8 cellular contexts compared by ENCODE assay signal in the genomic region with DNA sequence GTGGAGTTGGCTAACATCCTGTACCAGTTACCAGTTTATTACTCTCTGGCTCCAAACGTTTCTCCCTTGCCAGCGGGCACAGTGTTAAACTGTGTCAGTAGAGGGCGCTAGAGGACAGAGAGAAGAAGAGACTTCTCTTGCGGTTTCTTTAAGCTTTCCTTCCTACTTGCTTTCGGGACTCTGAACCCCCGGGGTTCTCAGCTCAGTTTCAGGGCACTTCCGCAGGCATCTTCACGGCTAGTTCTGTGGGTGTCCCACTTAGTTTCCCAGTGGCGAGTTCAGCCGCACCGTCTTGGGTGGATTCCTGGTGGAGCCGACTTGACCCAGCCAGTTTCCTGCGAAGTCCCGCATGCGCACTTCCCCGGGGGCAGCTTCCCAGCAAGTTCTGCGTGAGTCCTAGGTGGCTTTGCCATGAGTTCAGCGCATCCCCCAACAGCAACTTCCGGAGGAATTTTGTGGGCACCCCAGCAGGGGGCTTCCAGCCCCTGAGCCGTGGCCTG. TPM values are rescaled to one million over a fixed set of nuclear protein-coding genes. Genes with fewer than 3 reads are reported as not detected.
DNase-seq lines count a peak whose midpoint lies in the region; ATAC-seq, FAIRE-seq and TF ChIP-seq lines count a peak whose summit lies in the region.

No MANE protein-coding gene starts in this region.

- POLR2A ChIA-PET in CD8-positive, alpha-beta T cell (lab: Charles Lee), result interaction anchor here (0.7 to 6.9 kb wide), 11 partner anchors 9 to 498 kb away, joined by 3 to 124 read pairs (median 6); partner anchors contain the start of genes BTG2 and LAX1

- intact Hi-C loops in CD8-positive, alpha-beta T cell (cut with DNase I, micrococcal nuclease), result loop anchor here (1.0 to 5.0 kb wide), 6 partner anchors 220 to 860 kb away; partner anchors contain the start of gene ATP2B4 (in 1 of the 2)
- intact Hi-C loops in left cardiac atrium (cut with DNase I) (loop anchor here in 1 of 2 donors (2.0 kb wide), 1 partner anchor 219 kb away; no protein-coding TSS in a partner anchor), posterior cingulate gyrus (cut with DNase I) (loop anchor here (5.0 kb wide), 2 partner anchors 150 to 230 kb away; no protein-coding TSS in a partner anchor)

- peak overlapping the region; percentile 89 for H3K4me3 Mint-ChIP-seq in CD8-positive, alpha-beta T cell

- H4K20me1 ChIP-seq in GM23248 (ENCODE audit: insufficient read depth), result no peaks in the 10 kb centered on the region

- peak overlapping the region; percentile 77 for H3K4me2 ChIP-seq in GM23248 (ENCODE audit: unreplicated experiment)

- ATAC-seq in CD8-positive, alpha-beta T cell, result peak; percentile 58
- ATAC-seq in left cardiac atrium, result peak; percentile 78

- in situ Hi-C loops in GM23248 (cut with MboI), result no loop called here

- H2AFZ ChIP-seq in GM23248, result peak overlapping the region; percentile 95

- H3K4me1 ChIP-seq in CD8-positive, alpha-beta T cell (ENCODE audit: insufficient read depth, low read length), result peaks cover 25% of the 10 kb centered on the region
- no peaks in the 10 kb centered on the region for H3K4me1 ChIP-seq in GM23248 (ENCODE audit: insufficient read depth)

- no peaks in the 10 kb centered on the region for H3K27me3 Mint-ChIP-seq in CD8-positive, alpha-beta T cell (ENCODE audit: low read depth)

- H3K9me2 ChIP-seq in GM23248 (ENCODE audit: insufficient read depth), result no peaks in the 10 kb centered on the region

- H3K9me3 ChIP-seq in CD8-positive, alpha-beta T cell (ENCODE audit: low read length), result no peaks in the 10 kb centered on the region
- no peaks in the 10 kb centered on the region for H3K9me3 ChIP-seq in GM23248 (ENCODE audit: low read depth)

- peak; percentile 66 to 88 (median 79) for DNase-seq in CD8-positive, alpha-beta T cell
- DNase-seq in GM23248, result peak; percentile 90
- DNase-seq in NCI-H146 treated with DMSO at 0.1 percent for 48 hours (lab: John Stamatoyannopoulos, UW; ENCODE audit: unreplicated experiment), result peak; percentile 75
- DNase-seq in T-helper 1 cell, result peak; percentile 54 to 84 (median 76)
- peak; percentile 80 for DNase-seq in amniotic epithelial cell (ENCODE audit: low read depth)
- peak; percentile 87 for DNase-seq in left cardiac atrium
- peak in 9 of 10 donors; percentile 60 to 94 (median 81) for DNase-seq in posterior cingulate gyrus
- peak; percentile 82 for DNase-seq in urothelium cell line (ENCODE audit: low spot score)

- H3F3A ChIP-seq in GM23248 (ENCODE audit: insufficient read depth), result no peaks in the 10 kb centered on the region

- no peaks in the 10 kb centered on the region for H3K36me3 Mint-ChIP-seq in CD8-positive, alpha-beta T cell

- peak overlapping the region; percentile 76 for H3K9ac ChIP-seq in GM23248

- no peaks in the 10 kb centered on the region for H3K79me2 ChIP-seq in GM23248 (ENCODE audit: insufficient read depth)

- peak; percentile 95 for TF ChIP-seq CTCF in CD8-positive, alpha-beta T cell (IDR thresholded peaks at IDR 0.05)

- CTCF ChIA-PET in CD8-positive, alpha-beta T cell (lab: Charles Lee), result interaction anchor here (0.6 to 15.7 kb wide), 71 partner anchors 10 to 862 kb away, joined by 3 to 908 read pairs (median 4); partner anchors contain the start of genes ATP2B4, BTG2, FMOD and OPTC

- H3K27me3 ChIP-seq in CD8-positive, alpha-beta T cell (ENCODE audit: insufficient read depth, low read length), result no peaks in the 10 kb centered on the region
- H3K27me3 ChIP-seq in GM23248 (replicated peaks; ENCODE audit: insufficient read depth), result no peaks in the 10 kb centered on the region; the same call in 1 of the 2 replicates

- peaks cover 20% of the 10 kb centered on the region for H3K4me1 Mint-ChIP-seq in CD8-positive, alpha-beta T cell (ENCODE audit: low read depth)

- WGBS in GM23248 (ENCODE audit: low coverage in 1 of 2, low lambda C conversion rate in 2 of 2, missing lambda C conversion rate in 2 of 2), 2 experiments, result 1 to 2% methylated on average over 20 of the region's 20 CpGs

- no peaks in the 10 kb centered on the region for H3K9me3 Mint-ChIP-seq in CD8-positive, alpha-beta T cell

- peak overlapping the region; percentile 50 for H3K27ac ChIP-seq in CD8-positive, alpha-beta T cell (ENCODE audit: low read depth, low read length)
- peak overlapping the region; percentile 33; the same call in 1 of the 2 replicates for H3K27ac ChIP-seq in GM23248

- H3K4me3 ChIP-seq in CD8-positive, alpha-beta T cell (ENCODE audit: low read depth, low read length), result peak overlapping the region; percentile 76
- H3K4me3 ChIP-seq in GM23248, result peak overlapping the region; percentile 91

- H3K27ac Mint-ChIP-seq in CD8-positive, alpha-beta T cell, result peak overlapping the region; percentile 82

- FAIRE-seq in urothelium cell line (lab: Jason Lieb, UNC), result no peak

- H3K36me3 ChIP-seq in CD8-positive, alpha-beta T cell (ENCODE audit: insufficient read depth, low read length), result no peaks in the 10 kb centered on the region
- H3K36me3 ChIP-seq in GM23248 (ENCODE audit: low read depth), result no peaks in the 10 kb centered on the region

RNA-seq across cellular contexts. Expression of gene BTG2, which starts 37.9 kb away (rescaled TPM):
- total RNA-seq in CD8-positive, alpha-beta T cell, result 100 to 1,000 TPM; 751 to 765 TPM
- total RNA-seq in GM23248 (2014; rRNA removed; shearing (Covaris generic)), result 5.0 and 7.8 TPM in 2 replicates
- 7.5 and 7.9 TPM in 2 replicates for polyA plus RNA-seq in GM23248 (2016; fragmentation: Nextera tagmentation; extraction: Ambion mirVana)
- total RNA-seq in left cardiac atrium, result 100 to 1,000 TPM; 187 to 259 TPM

RNA-seq across cellular contexts. Expression of gene CHIT1, which starts 37.9 kb away (rescaled TPM):
- total RNA-seq in CD8-positive, alpha-beta T cell, result under 1 TPM; 0.39 to 0.60 TPM
- total RNA-seq in GM23248 (2014; rRNA removed; shearing (Covaris generic)), result not detected in 2 replicates
- not detected in 2 replicates for polyA plus RNA-seq in GM23248 (2016; fragmentation: Nextera tagmentation; extraction: Ambion mirVana)
- total RNA-seq in left cardiac atrium, result 1 to 10 TPM in 1 of 2 donors, under 1 TPM in 1; 0.63 to 1.3 TPM

Comparison
In these comparisons a context has a peak if more than half of its experiments do, and no peak if none do; other contexts are left out.
1. Peak in every context shown above with its lines: DNase-seq, ATAC-seq, H3K4me3 ChIP-seq and H3K27ac ChIP-seq.
2. RNA of gene BTG2, which starts 37.9 kb away (total RNA-seq): 751 to 765 TPM in CD8-positive, alpha-beta T cell and 187 to 259 TPM in left cardiac atrium; 5.0 to 7.8 TPM in GM23248; every median in the first group is over 10 times any median in the second.